Comparison of ENCODE assay signal across 17 cellular contexts in the genomic region with DNA sequence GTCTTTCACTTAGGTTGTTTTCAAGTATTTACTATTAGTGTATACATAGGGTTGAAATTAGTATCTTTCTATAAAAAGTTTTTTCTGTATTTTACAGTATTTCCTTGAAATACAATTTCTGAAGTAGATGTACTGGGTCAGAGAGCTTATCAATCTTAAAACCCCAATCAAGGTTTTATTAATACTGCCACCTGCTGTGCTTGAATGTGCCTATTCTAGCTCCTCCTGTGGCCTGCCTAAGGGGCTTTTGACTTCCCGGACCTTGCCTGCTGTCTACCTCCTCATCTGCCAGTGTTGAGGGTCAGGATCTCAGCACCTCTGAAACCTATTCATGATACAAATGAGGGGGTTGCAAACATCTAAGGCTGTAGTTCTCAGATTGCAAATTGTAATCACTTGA. TPM values are rescaled to one million over a fixed set of nuclear protein-coding genes. Genes with fewer than 3 reads are reported as not detected.
DNase-seq lines count a peak whose midpoint lies in the region; ATAC-seq and TF ChIP-seq lines count a peak whose summit lies in the region.
"Had no signal": no experiment of that assay in that cellular context is flagged by ENCODE, and none has a peak within 500 bp of the region (broad histone marks: within the 10 kb centered on the region; RNA-seq: fewer than 3 reads in every experiment).

No MANE protein-coding gene starts in this region.

- TF ChIP-seq CTCF in fibroblast of mammary gland (conservative IDR thresholded peaks at IDR 0.05; ENCODE audit: control insufficient read depth, insufficient read depth, low read depth, low read length), result peak; percentile 4

- ATAC-seq in GM19455 (IDR thresholded peaks at IDR 0.05; ENCODE audit: unreplicated experiment), result no peak

- no peak overlapping the region for H3K4me3 ChIP-seq in fibroblast of mammary gland (ENCODE audit: control insufficient read depth, low read depth, low read length)

- DNase-seq in NCI-H146 (lab: John Stamatoyannopoulos, UW), result peak; percentile 44
- no peak for DNase-seq in NCI-H146 treated with DMSO at 0.1 percent for 48 hours (lab: John Stamatoyannopoulos, UW; ENCODE audit: unreplicated experiment)
- peak; percentile 77 for DNase-seq in NCI-H82 treated with DMSO at 0.1 percent for 48 hours (lab: John Stamatoyannopoulos, UW; ENCODE audit: unreplicated experiment)
- no peak for DNase-seq in fibroblast of mammary gland (ENCODE audit: low read depth)
- DNase-seq in renal cortical epithelial cell (ENCODE audit: low read depth), result peak; percentile 34
- DNase-seq in EL, result no peak
- DNase-seq in stimulated activated CD4-positive, alpha-beta T cell treated with anti-CD3 and anti-CD28 coated beads, Interleukin-4, amount 100 ng/mL, for 4 hours, result no peak
- DNase-seq: activated CD4-positive, alpha-beta T cell treated with anti-CD3 and anti-CD28 coated beads for 4 hours; activated naive CD4-positive, alpha-beta T cell treated with anti-CD3 and anti-CD28 coated beads, Interleukin-2, amount 50 U/mL, for 16 hours; dermis blood vessel endothelial cell; erythroblast; glutamatergic neuron; NCI-H2171; stimulated activated CD4-positive, alpha-beta T cell treated with anti-CD3 and anti-CD28 coated beads, Interleukin-4, amount 100 ng/mL, for 24 hours had no signal

RNA-seq across cellular contexts. Expression of gene PACRG, which starts 9.2 kb away (rescaled TPM):
- 2.5 TPM in 1 of 2 replicates, not detected in the other for total RNA-seq in renal cortical epithelial cell
- total RNA-seq: A172; T-helper 2 cell treated with Interferon-gamma antibody and Interleukin-4, amounts not matched to agents 100 ng/mL and 5 ng/mL, for 36 hours had no signal

RNA-seq across cellular contexts. Expression of gene PRKN, which starts 9.4 kb away (rescaled TPM):
- 3.6 and 3.8 TPM in 2 replicates for total RNA-seq in renal cortical epithelial cell

Comparison
In these comparisons a context has a peak if more than half of its experiments do, and no peak if none do; other contexts are left out.
1. DNase-seq: peak in NCI-H146 (single experiment), NCI-H82 treated with DMSO at 0.1 percent for 48 hours (single experiment) and renal cortical epithelial cell (single experiment); none in NCI-H146 treated with DMSO at 0.1 percent for 48 hours (single experiment), fibroblast of mammary gland (single experiment), EL (single experiment) and stimulated activated CD4-positive, alpha-beta T cell treated with anti-CD3 and anti-CD28 coated beads, Interleukin-4, amount 100 ng/mL, for 4 hours (0 of 2).